8 cellular contexts compared by ENCODE assay signal in the genomic region with DNA sequence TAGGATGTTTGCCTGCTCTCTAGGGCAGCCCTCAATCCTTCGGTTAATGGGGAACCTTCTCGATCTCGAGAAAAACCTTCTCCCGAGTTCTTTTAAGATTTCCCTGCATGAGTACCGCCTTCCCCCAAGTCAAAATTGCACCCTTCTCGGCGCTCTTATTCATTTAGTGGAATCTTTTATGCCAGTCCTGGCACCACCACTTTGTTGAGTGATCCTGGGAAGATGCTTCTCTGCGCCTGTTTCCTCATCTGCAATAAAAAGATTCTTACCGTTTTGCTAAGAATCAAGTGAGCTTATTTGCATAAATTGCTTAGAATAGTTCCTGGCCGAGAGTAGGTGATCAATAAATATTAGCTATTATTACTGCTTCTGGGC. TPM values are rescaled to one million over a fixed set of nuclear protein-coding genes. Genes with fewer than 3 reads are reported as not detected.
DNase-seq lines count a peak whose midpoint lies in the region; ATAC-seq and TF ChIP-seq lines count a peak whose summit lies in the region.

No MANE protein-coding gene starts in this region.

- no peaks in the 10 kb centered on the region for H3K36me3 Mint-ChIP-seq in chondrocyte (ENCODE audit: low read depth)
- peaks cover 0 to 5% (median 0%) of the 10 kb centered on the region in 3 donors for H3K36me3 Mint-ChIP-seq in naive thymus-derived CD8-positive, alpha-beta T cell

- peak overlapping the region; percentile 90; the same call in 1 of the 2 replicates for H2AFZ ChIP-seq in KMS-11 (ENCODE audit: low read depth)

- H3K4me3 Mint-ChIP-seq in chondrocyte (ENCODE audit: unreplicated experiment): peak overlapping the region; percentile 88
- H3K4me3 Mint-ChIP-seq in naive thymus-derived CD8-positive, alpha-beta T cell: peak overlapping the region; percentile 87 to 97 (median 92)

- H3K4me3 ChIP-seq in BE2C (ENCODE audit: low read depth, low read length) (peak overlapping the region; percentile 97), KMS-11 (IDR thresholded peaks at IDR 0.05; ENCODE audit: insufficient read depth, low read depth, low read length) (no peak overlapping the region)

- no peak for DNase-seq in BE2C
- no peak for DNase-seq in chondrocyte (ENCODE audit: low spot score)
- DNase-seq in naive thymus-derived CD8-positive, alpha-beta T cell: no peak
- no peak for DNase-seq in NCI-H2196 (lab: John Stamatoyannopoulos, UW; ENCODE audit: unreplicated experiment)
- no peak for DNase-seq in stimulated activated CD8-positive, alpha-beta memory T cell treated with anti-CD3 and anti-CD28 coated beads, Interleukin-4, amount 100 ng/mL, for 48 hours

- H3K27me3 Mint-ChIP-seq in chondrocyte (ENCODE audit: low read depth): no peaks in the 10 kb centered on the region
- peaks cover 0 to 3% (median 0%) of the 10 kb centered on the region in 5 donors for H3K27me3 Mint-ChIP-seq in naive thymus-derived CD8-positive, alpha-beta T cell

- H4K20me1 ChIP-seq in KMS-11 (ENCODE audit: insufficient read depth): no peaks in the 10 kb centered on the region

- H3K79me2 ChIP-seq in KMS-11 (ENCODE audit: insufficient read depth, low read depth): peaks cover 67% of the 10 kb centered on the region

- no peaks in the 10 kb centered on the region for H3K9me3 Mint-ChIP-seq in chondrocyte (ENCODE audit: low read depth)
- H3K9me3 Mint-ChIP-seq in naive thymus-derived CD8-positive, alpha-beta T cell: no peaks in the 10 kb centered on the region

- H3K4me1 ChIP-seq in BE2C (no peaks in the 10 kb centered on the region), KMS-11 (ENCODE audit: low read depth, poor library complexity, severe bottlenecking) (peaks cover 44% of the 10 kb centered on the region)

- POLR2A ChIA-PET in naive thymus-derived CD8-positive, alpha-beta T cell (lab: Charles Lee): interaction anchor here (0.7 to 1.4 kb wide), 5 partner anchors 20 to 442 kb away, joined by 3 to 4 read pairs (median 3); a partner anchor contains a TSS

- no peak for ATAC-seq in naive thymus-derived CD8-positive, alpha-beta T cell
- ATAC-seq in HG03442 (IDR thresholded peaks at IDR 0.05; ENCODE audit: unreplicated experiment) (no peak), HG03378 (IDR thresholded peaks at IDR 0.05; ENCODE audit: unreplicated experiment) (no peak)

- H3K36me3 ChIP-seq in BE2C (peaks cover 8% of the 10 kb centered on the region; the same call in 1 of the 2 replicates), KMS-11 (ENCODE audit: insufficient read depth) (no peaks in the 10 kb centered on the region)

- H3K4me1 Mint-ChIP-seq in chondrocyte (ENCODE audit: low read depth): peaks cover 49% of the 10 kb centered on the region
- peaks cover 20 to 51% (median 48%) of the 10 kb centered on the region in 4 donors for H3K4me1 Mint-ChIP-seq in naive thymus-derived CD8-positive, alpha-beta T cell

- TF ChIP-seq CTCF in BE2C (IDR thresholded peaks at IDR 0.05; ENCODE audit: low read depth, low read length) (no peak), KMS-11 (conservative IDR thresholded peaks at IDR 0.05; ENCODE audit: low read depth, low read length) (no peak), chondrocyte (IDR thresholded peaks at IDR 0.05) (no peak)

- peak overlapping the region; percentile 88 for H3K27ac Mint-ChIP-seq in chondrocyte (ENCODE audit: unreplicated experiment)
- H3K27ac Mint-ChIP-seq in naive thymus-derived CD8-positive, alpha-beta T cell: peak overlapping the region; percentile 78 to 97 (median 94)

- H3K4me2 ChIP-seq in KMS-11: peak overlapping the region; percentile 87

- H3K27me3 ChIP-seq in BE2C: no peaks in the 10 kb centered on the region
- H3K27me3 ChIP-seq in KMS-11 (ENCODE audit: insufficient read depth, low read depth): no peaks in the 10 kb centered on the region

- no peak overlapping the region; the same call in 1 of the 2 replicates for H3K27ac ChIP-seq in KMS-11

- H3K9me3 ChIP-seq in BE2C: no peaks in the 10 kb centered on the region

- peak overlapping the region; percentile 77; the same call in 1 of the 2 replicates for H3K9ac ChIP-seq in KMS-11

RNA-seq across cellular contexts. Expression of a gene that starts 0.7 kb away (rescaled TPM):
- polyA plus RNA-seq in BE2C (2012; ENCODE audit: insufficient read depth, insufficient read length, low read depth): 141 TPM
- total RNA-seq in chondrocyte: 103 to 110 TPM (median 104 TPM) in 3 replicates
- 10 to 100 TPM; 45.5 to 47.2 TPM for total RNA-seq in naive thymus-derived CD8-positive, alpha-beta T cell
- polyA plus RNA-seq in naive thymus-derived CD8-positive, alpha-beta T cell: 10 to 100 TPM; 42.7 to 74.8 (median 63.6) TPM

RNA-seq across cellular contexts. Expression of a gene that starts 48.1 kb away (rescaled TPM):
- 38.0 TPM for polyA plus RNA-seq in BE2C (2012; ENCODE audit: insufficient read depth, insufficient read length, low read depth)
- total RNA-seq in chondrocyte: 120 to 134 TPM (median 130 TPM) in 3 replicates
- total RNA-seq in naive thymus-derived CD8-positive, alpha-beta T cell: 100 to 1,000 TPM; 165 to 170 TPM
- polyA plus RNA-seq in naive thymus-derived CD8-positive, alpha-beta T cell: 100 to 1,000 TPM; 597 to 712 (median 662) TPM

RNA-seq across cellular contexts. Expression of a gene that starts 53.8 kb away (rescaled TPM):
- 0.08 TPM for polyA plus RNA-seq in BE2C (2012; ENCODE audit: insufficient read depth, insufficient read length, low read depth)
- total RNA-seq in chondrocyte: not detected in 3 replicates
- not detected for total RNA-seq in naive thymus-derived CD8-positive, alpha-beta T cell
- polyA plus RNA-seq in naive thymus-derived CD8-positive, alpha-beta T cell: not detected
